Comparison of ENCODE assay signal across 3 cellular contexts in genomic region chr12:88559199-88559598, GRCh38.
TF ChIP-seq lines count a peak whose summit lies in the region.

No MANE protein-coding gene starts in this region.

TF ChIP-seq in SK-N-SH, 30 proteins besides CTCF, POLR2A, EP300 and RAD21:
- TF ChIP-seq NRF1 (IDR thresholded peaks at IDR 0.05; ENCODE audit: low read depth, low read length) (no peak), MXI1 (IDR thresholded peaks at IDR 0.05; ENCODE audit: low read depth, low read length) (no peak), FOSL2 (IDR thresholded peaks at IDR 0.05; ENCODE audit: borderline replicate concordance, low read depth) (no peak), GABPA (IDR thresholded peaks at IDR 0.05; ENCODE audit: low read depth) (no peak), RCOR1 (IDR thresholded peaks at IDR 0.05; ENCODE audit: low read length) (no peak)
TF ChIP-seq in SK-N-SH: peak in this region for 0.

TF ChIP-seq in SK-N-SH treated with all-trans-retinoic acid at 6 μM for 48 hours, 23 proteins besides CTCF, POLR2A, EP300 and RAD21:
- TF ChIP-seq CREB5 (CRISPR knock-in tag; IDR thresholded peaks at IDR 0.05; ENCODE audit: low read depth) = no peak
- TF ChIP-seq CSRNP3 (CRISPR knock-in tag; IDR thresholded peaks at IDR 0.05) = no peak
- TF ChIP-seq RARB (CRISPR knock-in tag; IDR thresholded peaks at IDR 0.05) = no peak
- TF ChIP-seq ISL1 (CRISPR knock-in tag; IDR thresholded peaks at IDR 0.05) = no peak
- TF ChIP-seq POU6F1 (CRISPR knock-in tag; IDR thresholded peaks at IDR 0.05; ENCODE audit: borderline replicate concordance, low read depth) = no peak
- TF ChIP-seq ZC3H10 (CRISPR knock-in tag; IDR thresholded peaks at IDR 0.05) = no peak
- TF ChIP-seq ZFP3 (CRISPR knock-in tag; IDR thresholded peaks at IDR 0.05) = no peak

TF ChIP-seq in H1, 55 proteins besides CTCF, POLR2A, EP300 and RAD21:
- TF ChIP-seq ZNF274 (IDR thresholded peaks at IDR 0.05; ENCODE audit: borderline replicate concordance, extremely low read depth, low read length) (no peak), CTBP2 (IDR thresholded peaks at IDR 0.05; ENCODE audit: borderline replicate concordance, insufficient read depth, insufficient read length, low read length) (no peak), RFX5 (IDR thresholded peaks at IDR 0.05; ENCODE audit: borderline replicate concordance, low read depth, low read length) (no peak), ATF3 (IDR thresholded peaks at IDR 0.05; ENCODE audit: insufficient read depth, low read depth, low read length) (no peak), SIN3A (conservative IDR thresholded peaks at IDR 0.05 in 1 of 2, IDR thresholded peaks at IDR 0.05 in 1 of 2; ENCODE audit: low read depth in 1 of 2, low read length in 2 of 2) (no peak), EZH2 (IDR thresholded peaks at IDR 0.05; ENCODE audit: low read depth, low read length, severe bottlenecking) (no peak), SP2 (IDR thresholded peaks at IDR 0.05; ENCODE audit: low read length) (no peak), GABPA (IDR thresholded peaks at IDR 0.05; ENCODE audit: borderline replicate concordance, insufficient read depth, low read length) (no peak), SP4 (IDR thresholded peaks at IDR 0.05; ENCODE audit: low read length) (no peak), BACH1 (IDR thresholded peaks at IDR 0.05; ENCODE audit: low read length) (no peak), CHD1 (IDR thresholded peaks at IDR 0.05; ENCODE audit: low read depth, low read length) (no peak), SP1 (IDR thresholded peaks at IDR 0.05; ENCODE audit: low read depth, low read length) (no peak), KDM4A (IDR thresholded peaks at IDR 0.05; ENCODE audit: low read depth, low read length, severe bottlenecking) (no peak), TEAD4 (IDR thresholded peaks at IDR 0.05; ENCODE audit: low read depth, low read length) (no peak), SUZ12 (IDR thresholded peaks at IDR 0.05; ENCODE audit: low read length) (no peak), NRF1 (IDR thresholded peaks at IDR 0.05; ENCODE audit: low read depth, low read length) (no peak), GTF2F1 (IDR thresholded peaks at IDR 0.05; ENCODE audit: borderline replicate concordance, low read depth, low read length) (no peak), TAF7 (optimal IDR thresholded peaks at IDR 0.05; ENCODE audit: borderline replicate concordance, low read depth, low read length) (no peak), RNF2 (IDR thresholded peaks at IDR 0.05; ENCODE audit: borderline replicate concordance, low read depth, low read length, missing control alignments, poor library complexity, severe bottlenecking) (no peak), ATF2 (IDR thresholded peaks at IDR 0.05; ENCODE audit: low read length) (no peak)
